In genomic region chr22:42270512-42271190, GRCh38 we compare ENCODE assay signal across 8 cellular contexts. TPM values are rescaled to one million over a fixed set of nuclear protein-coding genes. Genes with fewer than 3 reads are reported as not detected.
DNase-seq lines count a peak whose midpoint lies in the region; ATAC-seq and TF ChIP-seq lines count a peak whose summit lies in the region.

Gene TCF20 (minus strand): TSS chr22:42270653. CDS start chr22:42215305, 55,348 bp downstream.

- H4K8ac ChIP-seq in trophoblast cell (ENCODE audit: low read depth, low read length) = peak within 1 kb of the TSS; percentile 91

- peak within 1 kb of the TSS; percentile 95 for H2AK5ac ChIP-seq in trophoblast cell (ENCODE audit: low read length)

- peak within 1 kb of the TSS; percentile 86 for H4K12ac ChIP-seq in trophoblast cell (ENCODE audit: low read depth, low read length)

- peak within 1 kb of the TSS; percentile 85 for H2BK12ac ChIP-seq in trophoblast cell (ENCODE audit: low read length)

- H4K91ac ChIP-seq in trophoblast cell (ENCODE audit: low read depth, low read length) = peak within 1 kb of the TSS; percentile 91

- ATAC-seq in GM21825 (IDR thresholded peaks at IDR 0.05; ENCODE audit: unreplicated experiment) = peak; percentile 43

- intact Hi-C loops in tibial artery (cut with DNase I; ENCODE audit: low total_unique reads) = loop anchor here (5.0 kb wide), 1 partner anchor 188 kb away; no protein-coding TSS in a partner anchor

- peak within 1 kb of the TSS; percentile 94 for H3K4ac ChIP-seq in trophoblast cell (ENCODE audit: low read depth, low read length)

- peak within 1 kb of the TSS; percentile 87 for H3K27ac ChIP-seq in cardiac muscle cell
- peak within 1 kb of the TSS; percentile 88 for H3K27ac ChIP-seq in trophoblast cell (ENCODE audit: low read depth, low read length)
- H3K27ac ChIP-seq in tibial artery = peak within 1 kb of the TSS; percentile 77 to 86

- peak within 1 kb of the TSS; percentile 98 for H3K18ac ChIP-seq in trophoblast cell (ENCODE audit: low read length)

- peaks cover 41% of the 10 kb centered on the region for H4K20me1 ChIP-seq in Loucy (ENCODE audit: insufficient read depth, low read length, poor library complexity, severe bottlenecking)

- H3K79me1 ChIP-seq in trophoblast cell (ENCODE audit: low read length) = peaks cover 12% of the 10 kb centered on the region

- peak within 1 kb of the TSS; percentile 95 for H3K14ac ChIP-seq in trophoblast cell (ENCODE audit: low read length)

- no peak for TF ChIP-seq CTCF in Loucy (conservative IDR thresholded peaks at IDR 0.05; ENCODE audit: low read length)
- no peak for TF ChIP-seq CTCF in cardiac muscle cell (IDR thresholded peaks at IDR 0.05; ENCODE audit: low read depth, low read length)
- no peak for TF ChIP-seq CTCF in tibial artery (IDR thresholded peaks at IDR 0.05)

- H3K4me3 ChIP-seq in Loucy (ENCODE audit: low read length, poor library complexity, severe bottlenecking) = peak within 1 kb of the TSS; percentile 87
- peak within 1 kb of the TSS; percentile 53 for H3K4me3 ChIP-seq in cardiac muscle cell
- peak within 1 kb of the TSS; percentile 91 for H3K4me3 ChIP-seq in trophoblast cell (ENCODE audit: low read depth, low read length)
- H3K4me3 ChIP-seq in tibial artery = peak within 1 kb of the TSS; percentile 92 to 97

- H3K27me3 ChIP-seq in Loucy (ENCODE audit: insufficient read depth, low read length, poor library complexity, severe bottlenecking) = no peaks in the 10 kb centered on the region
- H3K27me3 ChIP-seq in cardiac muscle cell = no peaks in the 10 kb centered on the region
- H3K27me3 ChIP-seq in trophoblast cell (ENCODE audit: insufficient read depth, low read length) = no peaks in the 10 kb centered on the region
- no peaks in the 10 kb centered on the region for H3K27me3 ChIP-seq in tibial artery

- H2AFZ ChIP-seq in Loucy (ENCODE audit: low read length) = peak within 1 kb of the TSS; percentile 59; the same call in 1 of the 2 replicates
- H2AFZ ChIP-seq in trophoblast cell (ENCODE audit: insufficient read depth, low read length, poor library complexity) = peak within 1 kb of the TSS; percentile 76

- H3K4me1 ChIP-seq in Loucy (ENCODE audit: insufficient read depth, low read length, poor library complexity, severe bottlenecking) (peaks cover 33% of the 10 kb centered on the region), cardiac muscle cell (ENCODE audit: low read depth) (peaks cover 20% of the 10 kb centered on the region), trophoblast cell (ENCODE audit: control insufficient read depth in 1 of 2, insufficient read depth in 2 of 2, low read length in 2 of 2) (peaks cover 5 to 9% of the 10 kb centered on the region in 2 experiments), tibial artery (peaks cover 0 to 20% (median 13%) of the 10 kb centered on the region in 4 donors)

- H3K4me2 ChIP-seq in Loucy (ENCODE audit: low read depth, low read length, poor library complexity, severe bottlenecking) = peak within 1 kb of the TSS; percentile 98
- H3K4me2 ChIP-seq in trophoblast cell (ENCODE audit: low read length) = peak within 1 kb of the TSS; percentile 97

- WGBS in trophoblast cell (ENCODE audit: extremely low coverage, insufficient coverage, insufficient read length) = no CpG with 5 or more reads among the region's 90 CpGs

- DNase-seq in ELR (ENCODE audit: low read depth) = peak; percentile 82
- DNase-seq in SW480 (ENCODE audit: low spot score) = peak; percentile 77
- DNase-seq in activated naive CD8-positive, alpha-beta T cell treated with anti-CD3 and anti-CD28 coated beads, Interleukin-2, amount 50 U/mL, for 16 hours (ENCODE audit: low read depth, low spot score) = peak; percentile 57
- peak; percentile 78 to 91 for DNase-seq in cardiac muscle cell (ENCODE audit: low read depth in 1 of 2, low spot score in 1 of 2)
- DNase-seq in trophoblast cell = peak; percentile 57 to 80
- peak; percentile 71 to 84 for DNase-seq in tibial artery

- H3K79me2 ChIP-seq in Loucy (ENCODE audit: insufficient read depth, low read length) (peaks cover 63% of the 10 kb centered on the region), trophoblast cell (ENCODE audit: control insufficient read depth, insufficient read depth, low read length, poor library complexity) (peaks cover 12% of the 10 kb centered on the region)

- no peaks in the 10 kb centered on the region for H3K36me3 ChIP-seq in Loucy (ENCODE audit: insufficient read depth, low read length)
- no peaks in the 10 kb centered on the region for H3K36me3 ChIP-seq in cardiac muscle cell
- H3K36me3 ChIP-seq in trophoblast cell (ENCODE audit: control insufficient read depth in 1 of 2, insufficient read depth in 2 of 2, low read length in 2 of 2) = no peaks in the 10 kb centered on the region
- no peaks in the 10 kb centered on the region for H3K36me3 ChIP-seq in tibial artery

- H3K9me3 ChIP-seq in Loucy (ENCODE audit: insufficient read depth, low read depth, low read length) = no peaks in the 10 kb centered on the region
- no peaks in the 10 kb centered on the region for H3K9me3 ChIP-seq in cardiac muscle cell (ENCODE audit: low read depth)
- H3K9me3 ChIP-seq in trophoblast cell (ENCODE audit: insufficient read depth, low read depth, low read length) = no peaks in the 10 kb centered on the region
- H3K9me3 ChIP-seq in tibial artery = no peaks in the 10 kb centered on the region

- H2BK5ac ChIP-seq in trophoblast cell (ENCODE audit: low read depth, low read length, poor library complexity) = peak within 1 kb of the TSS; percentile 93

- no peaks in the 10 kb centered on the region; the same call in 1 of the 2 replicates for H3F3A ChIP-seq in Loucy (ENCODE audit: low read depth)

- no peak within 1 kb of the TSS for H3K23ac ChIP-seq in trophoblast cell (ENCODE audit: low read length)

- H3K9me2 ChIP-seq in Loucy (replicated peaks; ENCODE audit: low read depth, low read length) = no peaks in the 10 kb centered on the region

- H3K9ac ChIP-seq in Loucy (ENCODE audit: low read depth, low read length, poor library complexity, severe bottlenecking) (peak within 1 kb of the TSS; percentile 89), trophoblast cell (ENCODE audit: low read length) (peak within 1 kb of the TSS; percentile 83)

- H2BK120ac ChIP-seq in trophoblast cell (ENCODE audit: insufficient read depth, low read length, poor library complexity) = peak within 1 kb of the TSS; percentile 91

RNA-seq across cellular contexts. Expression of gene TCF20, which starts in this region (rescaled TPM):
- total RNA-seq in cardiac muscle cell = 46.4 and 48.8 TPM in 2 replicates
- 5.7 and 6.4 TPM in 2 replicates for polyA plus RNA-seq in cardiac muscle cell
- 13.8 and 14.7 TPM in 2 replicates for polyA plus RNA-seq in trophoblast cell (2013)

Comparison
In these comparisons a context has a peak if more than half of its experiments do, and no peak if none do; other contexts are left out.
1. Peak in every context shown above with its lines: DNase-seq, ATAC-seq, H3K4me3 ChIP-seq and H3K27ac ChIP-seq.